Comparison of ENCODE assay signal across 20 cellular contexts in the genomic region with DNA sequence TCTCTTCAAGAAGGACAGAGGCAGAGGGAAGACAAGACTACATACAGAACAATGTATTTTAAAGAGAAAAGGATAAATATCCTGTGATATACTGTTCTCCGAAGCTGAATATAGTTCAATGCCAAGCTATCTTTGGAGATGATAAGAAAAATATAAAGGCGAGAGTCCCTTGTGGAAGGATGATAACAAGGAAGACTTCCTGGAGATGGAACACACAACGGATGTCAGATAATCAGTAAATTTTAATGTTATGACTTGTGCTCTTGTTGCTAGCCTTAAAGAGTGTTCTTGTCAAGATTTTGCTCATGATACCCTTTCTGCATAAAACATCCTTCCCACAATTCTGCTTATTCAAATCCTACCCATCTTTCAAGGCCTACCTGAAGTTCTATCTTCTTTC. TPM values are rescaled to one million over a fixed set of nuclear protein-coding genes. Genes with fewer than 3 reads are reported as not detected.
A peak's percentile ranks its signal among the peaks of the same experiment; 100 is the strongest.
DNase-seq lines count a peak whose midpoint lies in the region; ATAC-seq and TF ChIP-seq lines count a peak whose summit lies in the region.
"Had no signal": no experiment of that assay in that cellular context is flagged by ENCODE, and none has a peak within 500 bp of the region (broad histone marks: within the 10 kb centered on the region; RNA-seq: fewer than 3 reads in every experiment).

No MANE protein-coding gene starts in this region.

- H3K4me2 ChIP-seq in MM.1S (ENCODE audit: low read depth, low read length), result peak overlapping the region; percentile 42; the same call in 1 of the 2 replicates
- H3K4me2 ChIP-seq: PC-9 had no signal

- peaks cover 21% of the 10 kb centered on the region for H3K4me1 ChIP-seq in MM.1S (ENCODE audit: low read length)
- H3K4me1 ChIP-seq: esophagus muscularis mucosa, tibial artery had no signal

- H3K9ac ChIP-seq in MM.1S (ENCODE audit: low read length), result no peak overlapping the region

- no peaks in the 10 kb centered on the region for H3K27me3 Mint-ChIP-seq in activated CD4-positive, alpha-beta T cell treated with anti-CD3 and anti-CD28 coated beads, Interleukin-2, amount 10 ng/mL, durations not matched to agents 24 days and 14 days
- H3K27me3 Mint-ChIP-seq in central memory CD8-positive, alpha-beta T cell, result no peaks in the 10 kb centered on the region

- H3K9me3 Mint-ChIP-seq in activated CD4-positive, alpha-beta T cell treated with anti-CD3 and anti-CD28 coated beads, Interleukin-2, amount 10 ng/mL, durations not matched to agents 24 days and 14 days, result no peaks in the 10 kb centered on the region
- no peaks in the 10 kb centered on the region for H3K9me3 Mint-ChIP-seq in central memory CD8-positive, alpha-beta T cell
- H3K9me3 Mint-ChIP-seq in stimulated activated effector memory CD8-positive, alpha-beta T cell treated with anti-CD3 and anti-CD28 coated beads, Interleukin-12 subunit alpha, Interleukin-12 subunit beta, amount 100 ng/mL, for 72 hours, result no peaks in the 10 kb centered on the region
- H3K9me3 Mint-ChIP-seq: WTC11 had no signal

- H4K20me1 ChIP-seq in MM.1S (ENCODE audit: insufficient read depth, low read length), result no peaks in the 10 kb centered on the region

- no peak for TF ChIP-seq CTCF in MM.1S (IDR thresholded peaks at IDR 0.05; ENCODE audit: low read length)

- intact Hi-C loops in activated CD4-positive, alpha-beta T cell treated with anti-CD3 and anti-CD28 coated beads, Interleukin-2, amount 10 ng/mL, durations not matched to agents 24 days and 14 days (cut with micrococcal nuclease), result loop anchor here (10.0 kb wide), 1 partner anchor 989 kb away; no protein-coding TSS in a partner anchor

- H3K36me3 ChIP-seq in MM.1S (replicated peaks; ENCODE audit: insufficient read depth, low read length), result no peaks in the 10 kb centered on the region
- H3K36me3 ChIP-seq: esophagus muscularis mucosa, gastrocnemius medialis, tibial artery had no signal

- H3K79me2 ChIP-seq in MM.1S (ENCODE audit: low read length), result no peaks in the 10 kb centered on the region

- no peak overlapping the region for H3K27ac ChIP-seq in MM.1S (ENCODE audit: low read length)
- H3K27ac ChIP-seq: esophagus muscularis mucosa, gastrocnemius medialis, PC-9, tibial artery had no signal

- H3K9me2 ChIP-seq in MM.1S (replicated peaks; ENCODE audit: insufficient read depth, low read length), result no peaks in the 10 kb centered on the region

- no peak for ATAC-seq in central memory CD8-positive, alpha-beta T cell (replicated peaks; ENCODE audit: extremely low read depth, poor library complexity, severe bottlenecking)
- ATAC-seq in stimulated activated effector memory CD8-positive, alpha-beta T cell treated with anti-CD3 and anti-CD28 coated beads, Interleukin-12 subunit alpha, Interleukin-12 subunit beta, amount 100 ng/mL, for 72 hours, result no peak
- ATAC-seq: gastrocnemius medialis, WTC11 had no signal

- DNase-seq in activated CD4-positive, alpha-beta T cell treated with anti-CD3 and anti-CD28 coated beads, Interleukin-2, amount 10 ng/mL, durations not matched to agents 24 days and 14 days, result no peak
- DNase-seq in activated CD4-positive, alpha-beta T cell treated with anti-CD3 and anti-CD28 coated beads, Interleukin-2, amount 50 U/mL, for 1 hour, result no peak
- DNase-seq in MM.1S (no peak), T1000 (lab: John Stamatoyannopoulos, UW) (no peak), UCSD-AML1 (lab: John Stamatoyannopoulos, UW; ENCODE audit: unreplicated experiment) (no peak)
- no peak for DNase-seq in central memory CD8-positive, alpha-beta T cell (ENCODE audit: low spot score in 2 of 2)
- DNase-seq in stimulated activated effector memory CD8-positive, alpha-beta T cell treated with anti-CD3 and anti-CD28 coated beads, Interleukin-12 subunit alpha, Interleukin-12 subunit beta, amount 100 ng/mL, for 72 hours (ENCODE audit: low spot score in 2 of 2), result no peak
- no peak for DNase-seq in activated CD4-positive, alpha-beta T cell treated with anti-CD3 and anti-CD28 coated beads for 1 hour
- DNase-seq: 8988T; effector CD8-positive, alpha-beta T cell; gastrocnemius medialis; hypothalamus; NCI-H1436 treated with DMSO at 0.1 percent for 48 hours; NCI-H510A; PC-9; SHP77 treated with DMSO at 0.1 percent for 48 hours; SW 1271; tibial artery had no signal

- peaks cover 33% of the 10 kb centered on the region for H3K4me1 Mint-ChIP-seq in activated CD4-positive, alpha-beta T cell treated with anti-CD3 and anti-CD28 coated beads, Interleukin-2, amount 10 ng/mL, durations not matched to agents 24 days and 14 days
- H3K4me1 Mint-ChIP-seq in central memory CD8-positive, alpha-beta T cell, result peaks cover 43% of the 10 kb centered on the region
- H3K4me1 Mint-ChIP-seq in stimulated activated effector memory CD8-positive, alpha-beta T cell treated with anti-CD3 and anti-CD28 coated beads, Interleukin-12 subunit alpha, Interleukin-12 subunit beta, amount 100 ng/mL, for 72 hours, result peaks cover 44% of the 10 kb centered on the region
- H3K4me1 Mint-ChIP-seq: WTC11 had no signal

- no peaks in the 10 kb centered on the region for H3K27me3 ChIP-seq in MM.1S (replicated peaks; ENCODE audit: insufficient read depth, low read length)
- H3K27me3 ChIP-seq: esophagus muscularis mucosa, gastrocnemius medialis, tibial artery had no signal

- H3K36me3 Mint-ChIP-seq in activated CD4-positive, alpha-beta T cell treated with anti-CD3 and anti-CD28 coated beads, Interleukin-2, amount 10 ng/mL, durations not matched to agents 24 days and 14 days (ENCODE audit: low read depth), result no peaks in the 10 kb centered on the region
- H3K36me3 Mint-ChIP-seq in central memory CD8-positive, alpha-beta T cell (ENCODE audit: insufficient read depth), result peaks cover 6% of the 10 kb centered on the region
- no peaks in the 10 kb centered on the region for H3K36me3 Mint-ChIP-seq in stimulated activated effector memory CD8-positive, alpha-beta T cell treated with anti-CD3 and anti-CD28 coated beads, Interleukin-12 subunit alpha, Interleukin-12 subunit beta, amount 100 ng/mL, for 72 hours
- H3K36me3 Mint-ChIP-seq: WTC11 had no signal

- H3K9me3 ChIP-seq in MM.1S (replicated peaks; ENCODE audit: insufficient read depth, low read length), result no peaks in the 10 kb centered on the region
- H3K9me3 ChIP-seq: esophagus muscularis mucosa, gastrocnemius medialis, tibial artery had no signal

- H3F3A ChIP-seq in MM.1S (ENCODE audit: insufficient read depth, low read length), result peaks cover 6% of the 10 kb centered on the region; the same call in 1 of the 2 replicates

- H3K4me3 ChIP-seq in MM.1S (ENCODE audit: low read length), result peak overlapping the region; percentile 24; the same call in 1 of the 2 replicates
- H3K4me3 ChIP-seq: esophagus muscularis mucosa, gastrocnemius medialis, PC-9, tibial artery had no signal

- H3K27ac Mint-ChIP-seq in activated CD4-positive, alpha-beta T cell treated with anti-CD3 and anti-CD28 coated beads, Interleukin-2, amount 10 ng/mL, durations not matched to agents 24 days and 14 days, result peak overlapping the region; percentile 70
- peak overlapping the region; percentile 30 for H3K27ac Mint-ChIP-seq in central memory CD8-positive, alpha-beta T cell (ENCODE audit: low read depth)
- peak overlapping the region; percentile 49 for H3K27ac Mint-ChIP-seq in stimulated activated effector memory CD8-positive, alpha-beta T cell treated with anti-CD3 and anti-CD28 coated beads, Interleukin-12 subunit alpha, Interleukin-12 subunit beta, amount 100 ng/mL, for 72 hours
- H3K27ac Mint-ChIP-seq: WTC11 had no signal

- H2AFZ ChIP-seq in MM.1S (ENCODE audit: low read length), result no peak overlapping the region
- H2AFZ ChIP-seq: PC-9 had no signal

- peak overlapping the region; percentile 42 for H3K4me3 Mint-ChIP-seq in activated CD4-positive, alpha-beta T cell treated with anti-CD3 and anti-CD28 coated beads, Interleukin-2, amount 10 ng/mL, durations not matched to agents 24 days and 14 days
- H3K4me3 Mint-ChIP-seq in central memory CD8-positive, alpha-beta T cell, result peak overlapping the region; percentile 53
- H3K4me3 Mint-ChIP-seq in stimulated activated effector memory CD8-positive, alpha-beta T cell treated with anti-CD3 and anti-CD28 coated beads, Interleukin-12 subunit alpha, Interleukin-12 subunit beta, amount 100 ng/mL, for 72 hours, result peak overlapping the region; percentile 36
- H3K4me3 Mint-ChIP-seq: WTC11 had no signal

RNA-seq across cellular contexts. Expression of a gene that starts 6.8 kb away (rescaled TPM):
- 43.9 and 44.3 TPM in 2 replicates for total RNA-seq in activated CD4-positive, alpha-beta T cell treated with anti-CD3 and anti-CD28 coated beads, Interleukin-2, amount 10 ng/mL, durations not matched to agents 24 days and 14 days

RNA-seq across cellular contexts. Expression of a gene that starts 50.7 kb away (rescaled TPM):
- not detected in 2 replicates for total RNA-seq in activated CD4-positive, alpha-beta T cell treated with anti-CD3 and anti-CD28 coated beads, Interleukin-2, amount 10 ng/mL, durations not matched to agents 24 days and 14 days
